Comparison of ENCODE assay signal across 8 cellular contexts in genomic region chr3:120743556-120744195, GRCh38. TPM values are rescaled to one million over a fixed set of nuclear protein-coding genes. Genes with fewer than 3 reads are reported as not detected.
DNase-seq lines count a peak whose midpoint lies in the region; TF ChIP-seq lines count a peak whose summit lies in the region.

No MANE protein-coding gene starts in this region.

- H3K4me1 Mint-ChIP-seq in mesothelial cell of epicardium = peaks cover 25% of the 10 kb centered on the region

- no peak for TF ChIP-seq POLR2A in breast epithelium (IDR thresholded peaks at IDR 0.05)

- no peaks in the 10 kb centered on the region for H3K9me3 Mint-ChIP-seq in mesothelial cell of epicardium

- TF ChIP-seq CTCF in AG09309 (IDR thresholded peaks at IDR 0.05; ENCODE audit: control insufficient read depth, insufficient read depth, low read depth, low read length, missing control alignments) (no peak), breast epithelium (IDR thresholded peaks at IDR 0.05) (no peak), mesothelial cell of epicardium (IDR thresholded peaks at IDR 0.05; ENCODE audit: unreplicated experiment) (no peak)

- H3K4me1 ChIP-seq in HUES6 (ENCODE audit: control insufficient read depth, insufficient read depth, low read length) (peaks cover 10% of the 10 kb centered on the region; the same call in 1 of the 2 replicates), breast epithelium (peaks cover 0 to 12% of the 10 kb centered on the region in 2 donors)

- H3K27ac ChIP-seq in HUES6 (ENCODE audit: low read depth, low read length) (peak overlapping the region; percentile 73; the same call in 1 of the 2 replicates), breast epithelium (peak overlapping the region; percentile 98 to 99)

- 0 out of 2 replicates have a peak, but pooled peaks cover 2% of the 10 kb centered on the region for H3K36me3 ChIP-seq in HUES6 (ENCODE audit: control insufficient read depth, insufficient read depth, low read length)
- no peaks in the 10 kb centered on the region for H3K36me3 ChIP-seq in breast epithelium

- DNase-seq in AG09309 (ENCODE audit: low read depth) = no peak
- DNase-seq in breast epithelium (ENCODE audit: low spot score in 2 of 2) = no peak
- DNase-seq in mesothelial cell of epicardium (ENCODE audit: low spot score in 2 of 2, unreplicated experiment in 2 of 2) = no peak
- DNase-seq in NCI-H2029 treated with DMSO at 0.1 percent for 48 hours (lab: John Stamatoyannopoulos, UW) = no peak
- DNase-seq in NCI-H2171 (lab: John Stamatoyannopoulos, UW) = no peak
- no peak for DNase-seq in NCI-H1105 (lab: John Stamatoyannopoulos, UW)
- DNase-seq in activated effector memory CD4-positive, alpha-beta T cell treated with Interleukin-2 at 50 U/mL for 16 hours = no peak

- H3K27me3 ChIP-seq in HUES6 (ENCODE audit: control insufficient read depth, insufficient read depth, low read length) (no peaks in the 10 kb centered on the region), breast epithelium (no peaks in the 10 kb centered on the region)

- H3K36me3 Mint-ChIP-seq in mesothelial cell of epicardium = peaks cover 5% of the 10 kb centered on the region

- intact Hi-C loops in breast epithelium (cut with DNase I; ENCODE audit: low total_unique reads) = no loop called here

- no peaks in the 10 kb centered on the region for H3K27me3 Mint-ChIP-seq in mesothelial cell of epicardium (ENCODE audit: low read depth)

- H3K4me3 Mint-ChIP-seq in mesothelial cell of epicardium = peak overlapping the region; percentile 91

- peak overlapping the region; percentile 84 for H3K27ac Mint-ChIP-seq in mesothelial cell of epicardium

- peak overlapping the region; percentile 91 for H3K4me3 ChIP-seq in AG09309 (ENCODE audit: control insufficient read depth, low read depth, low read length)
- H3K4me3 ChIP-seq in HUES6 (ENCODE audit: low read depth, low read length) = peak overlapping the region; percentile 80
- H3K4me3 ChIP-seq in breast epithelium = peak overlapping the region; percentile 69 to 97 (median 91)

- H3K9ac ChIP-seq in HUES6 (ENCODE audit: low read length) = peak overlapping the region; percentile 92

- H3K9me3 ChIP-seq in HUES6 (ENCODE audit: control insufficient read depth, insufficient read depth, low read depth, low read length) (peaks cover 3% of the 10 kb centered on the region; the same call in 1 of the 2 replicates), breast epithelium (no peaks in the 10 kb centered on the region)

RNA-seq across cellular contexts. Expression of gene GTF2E1, which starts 1.1 kb away (rescaled TPM):
- total RNA-seq in breast epithelium (10 to 100 TPM in 2 of 3 donors, 1 to 10 TPM in 1; 9.9 to 13.4 (median 12.7) TPM), mesothelial cell of epicardium (17.9 to 19.7 TPM (median 18.0 TPM) in 3 replicates)

RNA-seq across cellular contexts. Expression of gene RABL3, which starts 1.4 kb away (rescaled TPM):
- 10 to 100 TPM; 20.6 to 35.4 (median 22.3) TPM for total RNA-seq in breast epithelium
- 17.3 to 19.5 TPM (median 19.1 TPM) in 3 replicates for total RNA-seq in mesothelial cell of epicardium
